11 cellular contexts compared by ENCODE assay signal in the genomic region with DNA sequence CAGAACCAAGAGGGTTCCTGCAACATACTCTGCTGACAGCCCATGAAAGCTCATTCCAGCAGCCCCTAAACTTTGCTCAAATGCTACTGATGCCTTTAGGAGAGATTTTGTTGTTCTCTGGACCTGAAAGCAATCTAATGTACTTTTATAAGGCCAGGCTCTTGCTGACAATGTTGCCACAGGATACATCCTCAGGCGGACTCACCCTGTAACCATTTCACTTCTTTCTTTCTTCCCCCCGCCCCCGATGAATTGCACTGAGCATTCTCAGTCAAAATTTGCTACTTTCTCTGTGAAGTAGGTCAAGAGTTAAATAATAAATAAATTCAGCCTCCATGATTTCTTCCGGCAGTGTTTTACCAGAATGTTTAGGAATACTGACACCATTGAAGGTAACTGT. TPM values are rescaled to one million over a fixed set of nuclear protein-coding genes. Genes with fewer than 3 reads are reported as not detected.
DNase-seq lines count a peak whose midpoint lies in the region; ATAC-seq and TF ChIP-seq lines count a peak whose summit lies in the region.
"Had no signal": no experiment of that assay in that cellular context is flagged by ENCODE, and none has a peak within 500 bp of the region (broad histone marks: within the 10 kb centered on the region; RNA-seq: fewer than 3 reads in every experiment).

No MANE protein-coding gene starts in this region.

- H3K27ac ChIP-seq in IMR-90 (ENCODE audit: insufficient read depth, low read length): no peak overlapping the region
- H3K27ac ChIP-seq in coronary artery: no peak overlapping the region
- no peak overlapping the region for H3K27ac ChIP-seq in testis

- H3K36me3 ChIP-seq in IMR-90 (ENCODE audit: control insufficient read depth, insufficient read depth, low read length) (no peaks in the 10 kb centered on the region), testis (ENCODE audit: low read depth, missing control alignments) (no peaks in the 10 kb centered on the region)

- no CpG with 5 or more reads among the region's 4 CpGs for WGBS in IMR-90 (ENCODE audit: extremely low coverage in 2 of 2, insufficient read length in 1 of 2), 2 experiments
- WGBS in testis, 2 donors: 37 to 45% methylated on average over 4 of the region's 4 CpGs

- H3K9ac ChIP-seq in IMR-90 (ENCODE audit: low read depth, low read length): peak overlapping the region; percentile 33; the same call in 1 of the 2 replicates

- in situ Hi-C loops in IMR-90 (cut with MboI; ENCODE audit: low sequenced_read_pairs): no loop called here

- no peak overlapping the region for H2BK15ac ChIP-seq in IMR-90 (ENCODE audit: low read depth, low read length)

- peaks cover 4% of the 10 kb centered on the region; the same call in 1 of the 2 replicates for H3K9me1 ChIP-seq in IMR-90 (ENCODE audit: insufficient read depth, low read length)

- H3K4me2 ChIP-seq in IMR-90 (ENCODE audit: low read depth, low read length): peak overlapping the region; percentile 82; the same call in 1 of the 2 replicates

- peak overlapping the region in 1 of 6 donors; percentile 29 for H3K27ac Mint-ChIP-seq in naive B cell
- H3K27ac Mint-ChIP-seq: activated T-cell treated with anti-CD3 and anti-CD28 coated beads, Interleukin-2, amount 50 U/mL, for 24 hours had no signal

- no peak for TF ChIP-seq RAD21 in IMR-90 (IDR thresholded peaks at IDR 0.05; ENCODE audit: low read length)

- no peak overlapping the region for H3K4ac ChIP-seq in IMR-90 (ENCODE audit: low read depth, low read length)

- H3K18ac ChIP-seq in IMR-90 (ENCODE audit: low read depth, low read length): no peak overlapping the region

- H2AFZ ChIP-seq in IMR-90 (replicated peaks; ENCODE audit: low read length, poor library complexity): no peak overlapping the region

- TF ChIP-seq POLR2A in IMR-90 (IDR thresholded peaks at IDR 0.05; ENCODE audit: low read depth, low read length) (no peak), testis (IDR thresholded peaks at IDR 0.05) (no peak)

- H3K4me1 ChIP-seq in IMR-90 (ENCODE audit: control insufficient read depth, insufficient read depth, low read length): peaks cover 13% of the 10 kb centered on the region
- no peaks in the 10 kb centered on the region for H3K4me1 ChIP-seq in testis
- H3K4me1 ChIP-seq: Caco-2 had no signal

- peaks cover 3 to 20% of the 10 kb centered on the region in 2 donors for H3K36me3 Mint-ChIP-seq in naive B cell

- no peak overlapping the region for H2AK5ac ChIP-seq in IMR-90 (ENCODE audit: low read depth, low read length)

- no peak overlapping the region for H3K23ac ChIP-seq in IMR-90 (ENCODE audit: low read depth, low read length)

- no peak overlapping the region for H4K8ac ChIP-seq in IMR-90 (ENCODE audit: low read depth in 2 of 2, low read length in 2 of 2)

- peaks cover 4 to 19% (median 6%) of the 10 kb centered on the region in 3 donors for H3K4me1 Mint-ChIP-seq in naive B cell

- TF ChIP-seq CTCF in IMR-90 (conservative IDR thresholded peaks at IDR 0.05; ENCODE audit: low read depth, low read length): no peak
- TF ChIP-seq CTCF in coronary artery (IDR thresholded peaks at IDR 0.05): no peak
- no peak for TF ChIP-seq CTCF in testis (IDR thresholded peaks at IDR 0.05)

- H3K4me3 Mint-ChIP-seq in naive B cell: peak overlapping the region in 7 of 8 donors; percentile 17 to 72 (median 49)
- H3K4me3 Mint-ChIP-seq: activated T-cell treated with anti-CD3 and anti-CD28 coated beads, Interleukin-2, amount 50 U/mL, for 24 hours had no signal

- DNase-seq in IMR-90: no peak
- DNase-seq in coronary artery (ENCODE audit: low spot score): no peak
- DNase-seq in naive B cell: no peak
- peak; percentile 55 for DNase-seq in testis
- DNase-seq in left lobe of liver (ENCODE audit: low spot score): no peak
- DNase-seq in germinal center (ENCODE audit: low spot score): no peak
- DNase-seq in pons (ENCODE audit: low spot score): no peak
- DNase-seq: activated T-cell treated with anti-CD3 and anti-CD28 coated beads, Interleukin-2, amount 50 U/mL, for 24 hours; Caco-2; NCI-H446 treated with DMSO at 0.1 percent for 48 hours had no signal

- POLR2A ChIA-PET in IMR-90 (lab: Charles Lee; ENCODE audit: unreplicated experiment): no interaction called here

- dilution Hi-C loops in IMR-90 (cut with HindIII; ENCODE audit: low sequenced_read_pairs, unreplicated experiment): no loop called here

- no peak overlapping the region for H3K56ac ChIP-seq in IMR-90 (ENCODE audit: extremely low read depth, insufficient read depth, low read length)

- BruUV-seq in IMR-90 (replicated peaks; lab: Mats Ljungman, UMichigan): no TSS peak

- H2BK5ac ChIP-seq in IMR-90 (ENCODE audit: low read depth, low read length, poor library complexity, severe bottlenecking): no peak overlapping the region

- CTCF ChIA-PET in IMR-90 (lab: Yijun Ruan, JAX): no interaction called here

- H3K9me3 ChIP-seq in IMR-90 (ENCODE audit: control insufficient read depth, insufficient read depth, low read length) (peaks cover 6% of the 10 kb centered on the region), testis (no peaks in the 10 kb centered on the region)
- H3K9me3 ChIP-seq: Caco-2 had no signal

- H3K9me3 Mint-ChIP-seq in naive B cell: peaks cover 6 to 22% (median 15%) of the 10 kb centered on the region in 7 donors

- H2BK120ac ChIP-seq in IMR-90 (ENCODE audit: low read depth, low read length): no peak overlapping the region

- intact Hi-C loops in IMR-90 (cut with micrococcal nuclease): no loop called here
- intact Hi-C loops in testis (cut with DNase I; ENCODE audit: low total_unique reads): no loop called here

- ATAC-seq in IMR-90 (ENCODE audit: low read depth) (no peak), naive B cell (ENCODE audit: low read depth in 2 of 2) (no peak), left lobe of liver (no peak), GM19452 (IDR thresholded peaks at IDR 0.05; ENCODE audit: unreplicated experiment) (no peak)

- no peak overlapping the region for H4K5ac ChIP-seq in IMR-90 (ENCODE audit: low read depth, low read length)

- H2BK20ac ChIP-seq in IMR-90 (ENCODE audit: low read depth, low read length): no peak overlapping the region

- H3K4me3 ChIP-seq in IMR-90 (ENCODE audit: insufficient read depth, low read depth, low read length) (peak overlapping the region; percentile 67; the same call in 1 of the 2 replicates), coronary artery (peak overlapping the region; percentile 77), testis (peak overlapping the region; percentile 67 to 79)

- H3K27me3 Mint-ChIP-seq in naive B cell: peaks cover 6 to 16% (median 7%) of the 10 kb centered on the region in 3 donors

- H3K14ac ChIP-seq in IMR-90 (replicated peaks; ENCODE audit: low read depth, low read length): no peak overlapping the region

- no peak overlapping the region for H2AK9ac ChIP-seq in IMR-90 (replicated peaks; ENCODE audit: low read depth, low read length, poor library complexity)

- peaks cover 4% of the 10 kb centered on the region for H3K27me3 ChIP-seq in IMR-90 (ENCODE audit: control insufficient read depth, insufficient read depth, low read length)
- H3K27me3 ChIP-seq in testis: no peaks in the 10 kb centered on the region

- H4K20me1 ChIP-seq in IMR-90 (ENCODE audit: insufficient read depth, low read length): peaks cover 3% of the 10 kb centered on the region; the same call in 1 of the 2 replicates

- no peak overlapping the region for H4K91ac ChIP-seq in IMR-90 (ENCODE audit: insufficient read depth, low read depth, low read length)

- peaks cover 0 to 14% of the 10 kb centered on the region in 2 experiments; a peak in 2 of 4 replicates for H3K79me1 ChIP-seq in IMR-90 (ENCODE audit: low read depth in 1 of 2, low read length in 2 of 2)

TF ChIP-seq in IMR-90, 13 proteins besides CTCF, POLR2A, EP300 and RAD21:
- TF ChIP-seq SMC3 (IDR thresholded peaks at IDR 0.05; ENCODE audit: low read depth, low read length) (no peak), MAFK (IDR thresholded peaks at IDR 0.05; ENCODE audit: low read depth, low read length) (no peak), BHLHE40 (IDR thresholded peaks at IDR 0.05; ENCODE audit: low read depth, low read length) (no peak), MAZ (IDR thresholded peaks at IDR 0.05; ENCODE audit: borderline replicate concordance, low read depth, low read length) (no peak), CHD1 (IDR thresholded peaks at IDR 0.05; ENCODE audit: low read depth, low read length) (no peak), CEBPB (IDR thresholded peaks at IDR 0.05; ENCODE audit: low read depth, low read length) (no peak), FOS (IDR thresholded peaks at IDR 0.05; ENCODE audit: low read depth, low read length) (no peak), USF2 (IDR thresholded peaks at IDR 0.05; ENCODE audit: low read depth, low read length) (no peak), NFE2L2 (IDR thresholded peaks at IDR 0.05; ENCODE audit: low read depth, low read length) (no peak), RFX5 (IDR thresholded peaks at IDR 0.05; ENCODE audit: low read depth, low read length) (no peak), MXI1 (IDR thresholded peaks at IDR 0.05; ENCODE audit: borderline replicate concordance, low read depth, low read length) (no peak), RCOR1 (IDR thresholded peaks at IDR 0.05; ENCODE audit: insufficient replicate concordance, low read length) (no peak)
- TF ChIP-seq, protein P1, sequence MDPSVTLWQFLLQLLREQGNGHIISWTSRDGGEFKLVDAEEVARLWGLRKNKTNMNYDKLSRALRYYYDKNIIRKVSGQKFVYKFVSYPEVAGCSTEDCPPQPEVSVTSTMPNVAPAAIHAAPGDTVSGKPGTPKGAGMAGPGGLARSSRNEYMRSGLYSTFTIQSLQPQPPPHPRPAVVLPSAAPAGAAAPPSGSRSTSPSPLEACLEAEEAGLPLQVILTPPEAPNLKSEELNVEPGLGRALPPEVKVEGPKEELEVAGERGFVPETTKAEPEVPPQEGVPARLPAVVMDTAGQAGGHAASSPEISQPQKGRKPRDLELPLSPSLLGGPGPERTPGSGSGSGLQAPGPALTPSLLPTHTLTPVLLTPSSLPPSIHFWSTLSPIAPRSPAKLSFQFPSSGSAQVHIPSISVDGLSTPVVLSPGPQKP (IDR thresholded peaks at IDR 0.05; ENCODE audit: borderline replicate concordance, low read depth, low read length): no peak

RNA-seq across cellular contexts. Expression of gene GAS7, which starts 1.5 kb away (rescaled TPM):
- 5.0 and 6.4 TPM in 2 replicates for total RNA-seq in IMR-90 (2012; rRNA removed)
- 4.1 and 4.6 TPM in 2 replicates for polyA plus RNA-seq in IMR-90 (2012; rRNA removed)
- polyA plus RNA-seq in IMR-90 (2012; cell fraction: cytosol; rRNA removed): 2.3 and 4.1 TPM in 2 replicates
- 3.2 and 5.9 TPM in 2 replicates for polyA plus RNA-seq in IMR-90 (2012; cell fraction: nucleus; rRNA removed; ENCODE audit: low replicate concordance)
- polyA plus RNA-seq in naive B cell (ENCODE audit: low read depth in 6 of 6): 1 to 10 TPM in 5 of 6 donors, not detected in 1; 1.1 to 3.6 (median 1.8) TPM
- 100 to 1,000 TPM; 152 to 184 TPM for total RNA-seq in testis
- 70.2 TPM for polyA plus RNA-seq in testis (ENCODE audit: insufficient read depth, low read depth, low replicate concordance)
- total RNA-seq in left lobe of liver: 2.4 TPM

Comparison
In these comparisons a context has a peak if more than half of its experiments do, and no peak if none do; other contexts are left out.
1. RNA of gene GAS7, which starts 1.5 kb away (total RNA-seq): 152 to 184 TPM in testis; 5.0 to 6.4 TPM in IMR-90 and 2.4 TPM in left lobe of liver (single experiment); every median in the first group is over 10 times any median in the second.
2. Peak in every context shown above with its lines, with median percentiles within 50 percentile points of each other: H3K4me3 ChIP-seq.